Comparison of ENCODE assay signal across 2 cellular contexts in the genomic region with DNA sequence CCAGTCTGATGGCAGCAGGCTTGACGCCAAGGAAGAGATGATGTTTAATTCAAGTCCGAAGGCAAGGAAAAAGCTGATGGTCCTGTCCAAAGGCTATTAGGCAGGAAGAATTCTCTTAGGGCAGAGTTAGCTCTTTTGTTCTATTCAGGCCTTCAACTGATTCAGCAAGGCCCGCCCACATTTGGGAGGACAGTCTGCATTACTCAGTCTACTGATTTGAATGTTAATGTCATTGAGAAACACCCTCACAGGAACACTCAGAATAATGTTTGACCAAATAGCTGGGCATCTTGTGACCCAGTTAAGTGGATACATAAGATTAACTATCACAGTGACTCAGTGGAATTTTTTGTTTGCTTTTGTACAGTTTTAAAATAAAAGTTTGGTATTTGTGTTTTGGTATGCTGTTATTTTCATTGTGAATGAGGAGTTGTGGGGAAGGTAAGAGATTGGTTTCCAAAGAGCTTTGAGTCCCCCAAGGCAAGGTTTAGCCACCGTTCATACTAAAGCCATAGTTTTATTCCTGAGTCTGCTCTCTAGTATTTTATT.
TF ChIP-seq lines count a peak whose summit lies in the region.

No MANE protein-coding gene starts in this region.

TF ChIP-seq in IMR-90, 13 proteins besides CTCF, POLR2A, EP300 and RAD21:
- peak; percentile 58; the same call in 1 of the 2 replicates for TF ChIP-seq NFE2L2 (IDR thresholded peaks at IDR 0.05; ENCODE audit: low read depth, low read length)
- no peak for TF ChIP-seq RFX5 (IDR thresholded peaks at IDR 0.05; ENCODE audit: low read depth, low read length)

TF ChIP-seq in SK-N-SH, 30 proteins besides CTCF, POLR2A, EP300 and RAD21:
- no peak for TF ChIP-seq POLR2AphosphoS5 (IDR thresholded peaks at IDR 0.05; ENCODE audit: low read depth, low read length)
- TF ChIP-seq, protein P1, sequence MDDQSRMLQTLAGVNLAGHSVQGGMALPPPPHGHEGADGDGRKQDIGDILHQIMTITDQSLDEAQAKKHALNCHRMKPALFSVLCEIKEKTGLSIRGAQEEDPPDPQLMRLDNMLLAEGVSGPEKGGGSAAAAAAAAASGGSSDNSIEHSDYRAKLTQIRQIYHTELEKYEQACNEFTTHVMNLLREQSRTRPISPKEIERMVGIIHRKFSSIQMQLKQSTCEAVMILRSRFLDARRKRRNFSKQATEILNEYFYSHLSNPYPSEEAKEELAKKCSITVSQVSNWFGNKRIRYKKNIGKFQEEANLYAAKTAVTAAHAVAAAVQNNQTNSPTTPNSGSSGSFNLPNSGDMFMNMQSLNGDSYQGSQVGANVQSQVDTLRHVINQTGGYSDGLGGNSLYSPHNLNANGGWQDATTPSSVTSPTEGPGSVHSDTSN (IDR thresholded peaks at IDR 0.05), result no peak
- TF ChIP-seq, protein P2, sequence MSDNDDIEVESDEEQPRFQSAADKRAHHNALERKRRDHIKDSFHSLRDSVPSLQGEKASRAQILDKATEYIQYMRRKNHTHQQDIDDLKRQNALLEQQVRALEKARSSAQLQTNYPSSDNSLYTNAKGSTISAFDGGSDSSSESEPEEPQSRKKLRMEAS (IDR thresholded peaks at IDR 0.05; ENCODE audit: low read depth), result no peak
- no peak for TF ChIP-seq YY1 (IDR thresholded peaks at IDR 0.05; ENCODE audit: low read depth)
- TF ChIP-seq, protein P3, sequence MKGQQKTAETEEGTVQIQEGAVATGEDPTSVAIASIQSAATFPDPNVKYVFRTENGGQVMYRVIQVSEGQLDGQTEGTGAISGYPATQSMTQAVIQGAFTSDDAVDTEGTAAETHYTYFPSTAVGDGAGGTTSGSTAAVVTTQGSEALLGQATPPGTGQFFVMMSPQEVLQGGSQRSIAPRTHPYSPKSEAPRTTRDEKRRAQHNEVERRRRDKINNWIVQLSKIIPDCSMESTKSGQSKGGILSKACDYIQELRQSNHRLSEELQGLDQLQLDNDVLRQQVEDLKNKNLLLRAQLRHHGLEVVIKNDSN (IDR thresholded peaks at IDR 0.05; ENCODE audit: borderline replicate concordance, low read depth), result no peak
- no peak for TF ChIP-seq EZH2phosphoT487 (IDR thresholded peaks at IDR 0.05; ENCODE audit: borderline replicate concordance, low read depth)
- TF ChIP-seq TEAD4 (IDR thresholded peaks at IDR 0.05; ENCODE audit: borderline replicate concordance, insufficient read depth), result no peak
- TF ChIP-seq, protein P4, sequence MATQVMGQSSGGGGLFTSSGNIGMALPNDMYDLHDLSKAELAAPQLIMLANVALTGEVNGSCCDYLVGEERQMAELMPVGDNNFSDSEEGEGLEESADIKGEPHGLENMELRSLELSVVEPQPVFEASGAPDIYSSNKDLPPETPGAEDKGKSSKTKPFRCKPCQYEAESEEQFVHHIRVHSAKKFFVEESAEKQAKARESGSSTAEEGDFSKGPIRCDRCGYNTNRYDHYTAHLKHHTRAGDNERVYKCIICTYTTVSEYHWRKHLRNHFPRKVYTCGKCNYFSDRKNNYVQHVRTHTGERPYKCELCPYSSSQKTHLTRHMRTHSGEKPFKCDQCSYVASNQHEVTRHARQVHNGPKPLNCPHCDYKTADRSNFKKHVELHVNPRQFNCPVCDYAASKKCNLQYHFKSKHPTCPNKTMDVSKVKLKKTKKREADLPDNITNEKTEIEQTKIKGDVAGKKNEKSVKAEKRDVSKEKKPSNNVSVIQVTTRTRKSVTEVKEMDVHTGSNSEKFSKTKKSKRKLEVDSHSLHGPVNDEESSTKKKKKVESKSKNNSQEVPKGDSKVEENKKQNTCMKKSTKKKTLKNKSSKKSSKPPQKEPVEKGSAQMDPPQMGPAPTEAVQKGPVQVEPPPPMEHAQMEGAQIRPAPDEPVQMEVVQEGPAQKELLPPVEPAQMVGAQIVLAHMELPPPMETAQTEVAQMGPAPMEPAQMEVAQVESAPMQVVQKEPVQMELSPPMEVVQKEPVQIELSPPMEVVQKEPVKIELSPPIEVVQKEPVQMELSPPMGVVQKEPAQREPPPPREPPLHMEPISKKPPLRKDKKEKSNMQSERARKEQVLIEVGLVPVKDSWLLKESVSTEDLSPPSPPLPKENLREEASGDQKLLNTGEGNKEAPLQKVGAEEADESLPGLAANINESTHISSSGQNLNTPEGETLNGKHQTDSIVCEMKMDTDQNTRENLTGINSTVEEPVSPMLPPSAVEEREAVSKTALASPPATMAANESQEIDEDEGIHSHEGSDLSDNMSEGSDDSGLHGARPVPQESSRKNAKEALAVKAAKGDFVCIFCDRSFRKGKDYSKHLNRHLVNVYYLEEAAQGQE (IDR thresholded peaks at IDR 0.05; ENCODE audit: low read depth, low read length), result no peak
- TF ChIP-seq GATA2 (CRISPR knock-in tag; IDR thresholded peaks at IDR 0.05), result no peak
- no peak for TF ChIP-seq RCOR1 (IDR thresholded peaks at IDR 0.05; ENCODE audit: low read length)
- TF ChIP-seq, protein P5, sequence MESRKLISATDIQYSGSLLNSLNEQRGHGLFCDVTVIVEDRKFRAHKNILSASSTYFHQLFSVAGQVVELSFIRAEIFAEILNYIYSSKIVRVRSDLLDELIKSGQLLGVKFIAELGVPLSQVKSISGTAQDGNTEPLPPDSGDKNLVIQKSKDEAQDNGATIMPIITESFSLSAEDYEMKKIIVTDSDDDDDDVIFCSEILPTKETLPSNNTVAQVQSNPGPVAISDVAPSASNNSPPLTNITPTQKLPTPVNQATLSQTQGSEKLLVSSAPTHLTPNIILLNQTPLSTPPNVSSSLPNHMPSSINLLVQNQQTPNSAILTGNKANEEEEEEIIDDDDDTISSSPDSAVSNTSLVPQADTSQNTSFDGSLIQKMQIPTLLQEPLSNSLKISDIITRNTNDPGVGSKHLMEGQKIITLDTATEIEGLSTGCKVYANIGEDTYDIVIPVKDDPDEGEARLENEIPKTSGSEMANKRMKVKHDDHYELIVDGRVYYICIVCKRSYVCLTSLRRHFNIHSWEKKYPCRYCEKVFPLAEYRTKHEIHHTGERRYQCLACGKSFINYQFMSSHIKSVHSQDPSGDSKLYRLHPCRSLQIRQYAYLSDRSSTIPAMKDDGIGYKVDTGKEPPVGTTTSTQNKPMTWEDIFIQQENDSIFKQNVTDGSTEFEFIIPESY (IDR thresholded peaks at IDR 0.05; ENCODE audit: borderline replicate concordance, low read depth), result no peak
